ENCODE assay signal across 10 cellular contexts in genomic region chr12:89162704-89163261, GRCh38.
DNase-seq lines count a peak whose midpoint lies in the region; ATAC-seq, FAIRE-seq and TF ChIP-seq lines count a peak whose summit lies in the region.
"Had no signal": no experiment of that assay in that cellular context is flagged by ENCODE, and none has a peak within 500 bp of the region (broad histone marks: within the 10 kb centered on the region; RNA-seq: fewer than 3 reads in every experiment).

No MANE protein-coding gene starts in this region.

- peaks cover 28% of the 10 kb centered on the region for H3K4me1 Mint-ChIP-seq in activated B cell treated with CpG ODN at 0.5 μM for 24 hours

- TF ChIP-seq CTCF in activated B cell treated with CpG ODN at 0.5 μM for 24 hours (IDR thresholded peaks at IDR 0.05) (no peak), epithelial cell of proximal tubule (conservative IDR thresholded peaks at IDR 0.05; ENCODE audit: low read depth, low read length) (no peak), omental fat pad (IDR thresholded peaks at IDR 0.05) (no peak)

- H3K4me3 Mint-ChIP-seq in activated B cell treated with CpG ODN at 0.5 μM for 24 hours = no peak overlapping the region
- H3K4me3 Mint-ChIP-seq: dendritic cell treated with granulocyte-macrophage colony-stimulating factor and Interleukin-4, amounts not matched to agents 40 ng/mL and 50 ng/mL, for 4 days had no signal

- no peaks in the 10 kb centered on the region for H3K27me3 Mint-ChIP-seq in activated B cell treated with CpG ODN at 0.5 μM for 24 hours
- H3K27me3 Mint-ChIP-seq: dendritic cell treated with granulocyte-macrophage colony-stimulating factor and Interleukin-4, amounts not matched to agents 40 ng/mL and 50 ng/mL, for 4 days had no signal

- H3K27ac Mint-ChIP-seq in activated B cell treated with CpG ODN at 0.5 μM for 24 hours = no peak overlapping the region
- H3K27ac Mint-ChIP-seq: dendritic cell treated with granulocyte-macrophage colony-stimulating factor and Interleukin-4, amounts not matched to agents 40 ng/mL and 50 ng/mL, for 4 days had no signal

- no peaks in the 10 kb centered on the region for H3K9me3 Mint-ChIP-seq in activated B cell treated with CpG ODN at 0.5 μM for 24 hours
- H3K9me3 Mint-ChIP-seq: dendritic cell treated with granulocyte-macrophage colony-stimulating factor and Interleukin-4, amounts not matched to agents 40 ng/mL and 50 ng/mL, for 4 days had no signal

- no peak overlapping the region for H3K4me3 ChIP-seq in epithelial cell of proximal tubule (ENCODE audit: low read depth, low read length)

- DNase-seq in AG20443 (ENCODE audit: low spot score) = peak; percentile 84
- no peak for DNase-seq in activated B cell treated with CpG ODN at 0.5 μM for 24 hours
- DNase-seq in epithelial cell of proximal tubule (ENCODE audit: low read depth) = peak; percentile 92
- DNase-seq in omental fat pad (ENCODE audit: low spot score) = no peak
- peak; percentile 10 for DNase-seq in urothelium cell line (ENCODE audit: low spot score)
- no peak for DNase-seq in middle frontal gyrus (ENCODE audit: extremely low spot score, low spot score)

- intact Hi-C loops in activated B cell treated with CpG ODN at 0.5 μM for 24 hours (cut with micrococcal nuclease) = loop anchor here (10.0 kb wide), 2 partner anchors 792 to 1128 kb away; a partner anchor contains a TSS

- H3K36me3 Mint-ChIP-seq in activated B cell treated with CpG ODN at 0.5 μM for 24 hours (ENCODE audit: low read depth) = no peaks in the 10 kb centered on the region

- POLR2A ChIA-PET in activated B cell treated with CpG ODN at 0.5 μM for 24 hours (lab: Charles Lee) = interaction anchor here (1.0 kb wide), 1 partner anchor 547 kb away, joined by 4 read pairs; no protein-coding TSS in a partner anchor

- CTCF ChIA-PET in activated B cell treated with CpG ODN at 0.5 μM for 24 hours (lab: Charles Lee) = interaction anchor here (0.7 kb wide), 1 partner anchor 362 kb away, joined by 3 read pairs; the partner anchor contains the start of gene GALNT4

- no peak for FAIRE-seq in urothelium cell line (lab: Jason Lieb, UNC)
- FAIRE-seq: GM18507 had no signal

- ATAC-seq in HG03469 (IDR thresholded peaks at IDR 0.05; ENCODE audit: unreplicated experiment) (peak; percentile 24), activated B cell treated with CpG ODN at 0.5 μM for 24 hours (ENCODE audit: low read depth) (peak; percentile 56), omental fat pad (ENCODE audit: low FRiP score) (peak; percentile 92), HG03460 (IDR thresholded peaks at IDR 0.05; ENCODE audit: unreplicated experiment) (no peak)

Comparison
In these comparisons a context has a peak if more than half of its experiments do, and no peak if none do; other contexts are left out.
1. DNase-seq: peak in AG20443 (single experiment), epithelial cell of proximal tubule (single experiment) and urothelium cell line (single experiment); none in activated B cell treated with CpG ODN at 0.5 μM for 24 hours (single experiment), omental fat pad (single experiment) and middle frontal gyrus (single experiment).